In genomic region chr11:122232985-122233384, GRCh38 we compare ENCODE assay signal across 16 cellular contexts.
"Had no signal": no experiment of that assay in that cellular context is flagged by ENCODE, and none has a peak within 500 bp of the region (broad histone marks: within the 10 kb centered on the region; RNA-seq: fewer than 3 reads in every experiment).

No MANE protein-coding gene starts in this region.

- ATAC-seq: gastroesophageal sphincter, left cardiac atrium, lower lobe of right lung, natural killer cell had no signal

- H3K27me3 ChIP-seq: esophagus squamous epithelium, gastroesophageal sphincter, right atrium auricular region, sigmoid colon, suprapubic skin, thyroid gland had no signal

- H3K27ac ChIP-seq: esophagus squamous epithelium, gastroesophageal sphincter, left ventricle myocardium inferior, lower lobe of right lung, right atrium auricular region, sigmoid colon, skin epidermis, suprapubic skin, thyroid gland had no signal

- H3K36me3 ChIP-seq: esophagus squamous epithelium, gastroesophageal sphincter, left ventricle myocardium inferior, lower lobe of right lung, right atrium auricular region, sigmoid colon, suprapubic skin, thyroid gland had no signal

- DNase-seq: esophagus squamous epithelium; foreskin fibroblast; glutamatergic neuron; islet precursor cell; left cardiac atrium; left ventricle myocardium inferior; lower lobe of right lung; natural killer cell; posterior cingulate gyrus; sigmoid colon; stimulated activated naive CD4-positive, alpha-beta T cell treated with Interleukin-2 at 50 U/mL for 16 hours; thyroid gland had no signal

- H3K4me3 ChIP-seq: esophagus squamous epithelium, gastroesophageal sphincter, left ventricle myocardium inferior, lower lobe of right lung, right atrium auricular region, sigmoid colon, skin epidermis, suprapubic skin, thyroid gland had no signal

- H3K9me3 ChIP-seq: esophagus squamous epithelium, gastroesophageal sphincter, left ventricle myocardium inferior, lower lobe of right lung, right atrium auricular region, sigmoid colon, suprapubic skin, thyroid gland had no signal
